Comparison of ENCODE assay signal across 14 cellular contexts in genomic region chr1:236176337-236177336, GRCh38. TPM values are rescaled to one million over a fixed set of nuclear protein-coding genes. Genes with fewer than 3 reads are reported as not detected.
DNase-seq lines count a peak whose midpoint lies in the region; TF ChIP-seq lines count a peak whose summit lies in the region.
"Had no signal": no experiment of that assay in that cellular context is flagged by ENCODE, and none has a peak within 500 bp of the region (broad histone marks: within the 10 kb centered on the region; RNA-seq: fewer than 3 reads in every experiment).

No MANE protein-coding gene starts in this region.

- H3K79me2 ChIP-seq in fibroblast of lung (ENCODE audit: control insufficient read depth, insufficient read depth, low read length), result no peaks in the 10 kb centered on the region

- H3K79me1 ChIP-seq in neuronal stem cell (ENCODE audit: low read depth, low read length), result no peaks in the 10 kb centered on the region

- no peak overlapping the region for H2AFZ ChIP-seq in fibroblast of lung (ENCODE audit: low read length)
- no peak overlapping the region for H2AFZ ChIP-seq in neuronal stem cell (ENCODE audit: low read length)

- no peaks in the 10 kb centered on the region for H3K27me3 ChIP-seq in fibroblast of lung (ENCODE audit: control insufficient read depth, insufficient read depth, low read length)
- no peaks in the 10 kb centered on the region for H3K27me3 ChIP-seq in neuronal stem cell (ENCODE audit: control insufficient read depth in 3 of 3, insufficient read depth in 3 of 3, low read depth in 1 of 3, low read length in 3 of 3)
- no peaks in the 10 kb centered on the region for H3K27me3 ChIP-seq in stomach
- H3K27me3 ChIP-seq: breast epithelium had no signal

- no peak overlapping the region for H3K14ac ChIP-seq in neuronal stem cell (ENCODE audit: low read length)

- no CpG with 5 or more reads among the region's 18 CpGs for WGBS in neuronal stem cell (ENCODE audit: extremely low coverage in 2 of 2, insufficient read length in 2 of 2, insufficient replicate concordance in 1 of 2), 2 donors
- 53 to 66% (median 63%) methylated on average over 18 of the region's 18 CpGs for WGBS in stomach, 5 donors

- H3K4ac ChIP-seq in neuronal stem cell (ENCODE audit: low read length), result no peak overlapping the region

- no peak overlapping the region for H4K8ac ChIP-seq in neuronal stem cell (ENCODE audit: low read depth, low read length)

- H4K91ac ChIP-seq in neuronal stem cell (ENCODE audit: low read depth, low read length, poor library complexity), result no peak overlapping the region

- H3K27ac ChIP-seq in fibroblast of lung (ENCODE audit: insufficient read depth, low read length) (no peak overlapping the region), neuronal stem cell (replicated peaks; ENCODE audit: low read length) (no peak overlapping the region), stomach (no peak overlapping the region)
- H3K27ac ChIP-seq: breast epithelium, HL-60, KMS-11, SK-N-MC had no signal

- H3K23ac ChIP-seq in neuronal stem cell (ENCODE audit: low read depth, low read length, poor library complexity), result no peak overlapping the region

- H3K4me2 ChIP-seq in fibroblast of lung (ENCODE audit: extremely low read depth, insufficient read depth, low read length) (no peak overlapping the region), neuronal stem cell (ENCODE audit: insufficient read depth, low read length, poor library complexity, severe bottlenecking) (no peak overlapping the region)
- H3K4me2 ChIP-seq: KMS-11 had no signal

- no peak overlapping the region for H2BK120ac ChIP-seq in neuronal stem cell (ENCODE audit: low read depth, low read length)

- H3K9ac ChIP-seq in fibroblast of lung (ENCODE audit: insufficient read depth, low read length) (no peak overlapping the region), neuronal stem cell (ENCODE audit: low read depth, low read length, poor library complexity) (peak overlapping the region; percentile 2)
- H3K9ac ChIP-seq: KMS-11 had no signal

- peak overlapping the region; percentile 67 for H3K18ac ChIP-seq in neuronal stem cell (ENCODE audit: low read length)

- H2BK12ac ChIP-seq in neuronal stem cell (ENCODE audit: low read length), result no peak overlapping the region

- TF ChIP-seq CTCF in fibroblast of lung (conservative IDR thresholded peaks at IDR 0.05 in 1 of 2, IDR thresholded peaks at IDR 0.05 in 1 of 2; ENCODE audit: low read depth in 1 of 2, low read length in 2 of 2) (no peak), stomach (IDR thresholded peaks at IDR 0.05) (no peak)

- DNase-seq in Caki2 (ENCODE audit: low read depth) (peak; percentile 18), NCI-H69 (lab: John Stamatoyannopoulos, UW) (peak; percentile 12), fibroblast of lung (ENCODE audit: low read depth in 2 of 2) (peak; percentile 3 to 31), neuronal stem cell (ENCODE audit: low spot score) (no peak), stomach (no peak), SHP77 (lab: John Stamatoyannopoulos, UW) (no peak), dedifferentiated amniotic fluid mesenchymal stem cell (ENCODE audit: extremely low spot score) (no peak), T-helper 1 cell (no peak)
- DNase-seq: activated T-cell treated with anti-CD3 and anti-CD28 coated beads, Interleukin-2, amount 50 U/mL, for 24 hours; NCI-H226 had no signal

- intact Hi-C loops in stomach (cut with DNase I; ENCODE audit: low total_unique reads), result no loop called here

- in situ Hi-C loops in Caki2 (cut with HindIII; ENCODE audit: low pct_unique_long_range_greater_than_20kb, low sequenced_read_pairs), result no loop called here

- TF ChIP-seq EP300 in stomach (IDR thresholded peaks at IDR 0.05), result no peak

- no peaks in the 10 kb centered on the region for H4K20me1 ChIP-seq in fibroblast of lung (ENCODE audit: control insufficient read depth, extremely low read depth, insufficient read depth, low read length)

- H2BK5ac ChIP-seq in neuronal stem cell (ENCODE audit: low read length), result no peak overlapping the region

- H2AK5ac ChIP-seq in neuronal stem cell (ENCODE audit: low read depth, low read length), result no peak overlapping the region

- H3K36me3 ChIP-seq in fibroblast of lung (ENCODE audit: control insufficient read depth, insufficient read depth, low read length), result no peaks in the 10 kb centered on the region
- peaks cover 0 to 15% of the 10 kb centered on the region in 2 donors for H3K36me3 ChIP-seq in neuronal stem cell (replicated peaks in 1 of 2; ENCODE audit: control insufficient read depth in 2 of 2, insufficient read depth in 2 of 2, low read length in 2 of 2)
- H3K36me3 ChIP-seq in stomach, result peaks cover 0 to 34% (median 27%) of the 10 kb centered on the region in 4 donors
- H3K36me3 ChIP-seq: breast epithelium had no signal

- H3K4me3 ChIP-seq in fibroblast of lung (replicated peaks in 1 of 4; ENCODE audit: control extremely low read depth in 1 of 4, insufficient read depth in 1 of 4, low read depth in 3 of 4, low read length in 4 of 4) (no peak overlapping the region), neuronal stem cell (ENCODE audit: low read length in 2 of 2) (no peak overlapping the region), stomach (no peak overlapping the region)
- H3K4me3 ChIP-seq: breast epithelium, SK-N-MC had no signal

- no peak for TF ChIP-seq POLR2A in stomach (IDR thresholded peaks at IDR 0.05)

- H3K9me3 ChIP-seq in fibroblast of lung (ENCODE audit: control insufficient read depth, insufficient read depth, low read depth, low read length) (no peaks in the 10 kb centered on the region), neuronal stem cell (replicated peaks in 1 of 2; ENCODE audit: control insufficient read depth in 2 of 2, insufficient read depth in 1 of 2, low read depth in 1 of 2, low read length in 2 of 2) (no peaks in the 10 kb centered on the region), stomach (no peaks in the 10 kb centered on the region)
- H3K9me3 ChIP-seq: breast epithelium had no signal

- H3K4me1 ChIP-seq in fibroblast of lung (ENCODE audit: control insufficient read depth, extremely low read depth, insufficient read depth, low read length) (no peaks in the 10 kb centered on the region), neuronal stem cell (ENCODE audit: control insufficient read depth in 2 of 2, insufficient read depth in 1 of 2, low read depth in 1 of 2, low read length in 2 of 2) (peaks cover 0 to 7% of the 10 kb centered on the region in 2 donors), stomach (no peaks in the 10 kb centered on the region)
- H3K4me1 ChIP-seq: breast epithelium had no signal

- H2BK15ac ChIP-seq in neuronal stem cell (ENCODE audit: low read length), result no peak overlapping the region

RNA-seq across cellular contexts. Expression of gene GPR137B, which starts 34.3 kb away (rescaled TPM):
- 0.84 and 5.9 TPM in 2 replicates for total RNA-seq in Caki2 (2014; rRNA removed; shearing (Covaris generic); ENCODE audit: low replicate concordance)
- total RNA-seq in fibroblast of lung (12.9 and 13.6 TPM in 2 replicates), stomach (10 to 100 TPM; 11.6 to 64.8 (median 15.8) TPM)
- polyA plus RNA-seq in fibroblast of lung (12.5 and 13.6 TPM in 2 replicates), stomach (1 to 10 TPM; 2.9 to 7.5 (median 7.3) TPM)
- 11.2 and 13.7 TPM in 2 replicates for polyA plus RNA-seq in fibroblast of lung (2012)
- 13.4 and 15.9 TPM in 2 replicates for polyA minus RNA-seq in fibroblast of lung (ENCODE audit: low replicate concordance)
- 7.5 TPM for polyA plus RNA-seq in neuronal stem cell (2013, experiment 1 of 2)
- polyA plus RNA-seq in neuronal stem cell (2013, experiment 2 of 2), result 7.2 TPM

Comparison
In these comparisons a context has a peak if more than half of its experiments do, and no peak if none do; other contexts are left out.
1. DNase-seq: peak in Caki2 (single experiment), NCI-H69 (single experiment) and fibroblast of lung (2 of 2); none in neuronal stem cell (single experiment), stomach (single experiment), SHP77 (0 of 2), dedifferentiated amniotic fluid mesenchymal stem cell (single experiment) and T-helper 1 cell (0 of 5).